Comparison of ENCODE assay signal across 1 cellular context in genomic region chr1:179135707-179136106, GRCh38. TPM values are rescaled to one million over a fixed set of nuclear protein-coding genes. Genes with fewer than 3 reads are reported as not detected.
A peak's percentile ranks its signal among the peaks of the same experiment; 100 is the strongest.
DNase-seq lines count a peak whose midpoint lies in the region; TF ChIP-seq lines count a peak whose summit lies in the region.
"Not testable (repeated sequence)": the region's sequence is repeated elsewhere in the genome, so short reads cannot be mapped to it uniquely, and the experiment has no call there.

No MANE protein-coding gene starts in this region.

- not testable (repeated sequence) for H3K4me1 Mint-ChIP-seq in glutamatergic neuron (ENCODE audit: low read depth, unreplicated experiment)

- not testable (repeated sequence) for H3K9me3 Mint-ChIP-seq in glutamatergic neuron (ENCODE audit: unreplicated experiment)

- H3K36me3 Mint-ChIP-seq in glutamatergic neuron (ENCODE audit: unreplicated experiment) = peaks cover 13% of the 10 kb centered on the region

- peak; percentile 22 for DNase-seq in glutamatergic neuron

- not testable (repeated sequence) for H3K27me3 Mint-ChIP-seq in glutamatergic neuron (ENCODE audit: unreplicated experiment)

- H3K27ac Mint-ChIP-seq in glutamatergic neuron (ENCODE audit: unreplicated experiment) = not testable (repeated sequence)

- TF ChIP-seq CTCF in glutamatergic neuron (IDR thresholded peaks at IDR 0.05; ENCODE audit: partially characterized antibody, unreplicated experiment) = not testable (repeated sequence)

- not testable (repeated sequence) for H3K4me3 Mint-ChIP-seq in glutamatergic neuron (ENCODE audit: unreplicated experiment)

RNA-seq across cellular contexts. Expression of gene TOR3A, which starts 53.8 kb away (rescaled TPM):
- 8.2 TPM for total RNA-seq in glutamatergic neuron (ENCODE audit: unreplicated experiment)
